Comparison of ENCODE assay signal across 27 cellular contexts in genomic region chr3:60176614-60177013, GRCh38.
"Had no signal": no experiment of that assay in that cellular context is flagged by ENCODE, and none has a peak within 500 bp of the region (broad histone marks: within the 10 kb centered on the region; RNA-seq: fewer than 3 reads in every experiment).

No MANE protein-coding gene starts in this region.

- ATAC-seq: activated T-cell treated with anti-CD3 and anti-CD28 coated beads, Interleukin-2, amount 50 U/mL, for 4 hours; Panc1; SK-N-SH treated with all-trans-retinoic acid at 6 μM for 48 hours had no signal

- H3K4me3 ChIP-seq: breast epithelium, SJCRH30 had no signal

- H3K27ac Mint-ChIP-seq: activated naive CD8-positive, alpha-beta T cell treated with anti-CD3 and anti-CD28 coated beads for 36 hours; T-helper 1 cell treated with Interleukin-12 subunit alpha and Interleukin-12 subunit beta and Interleukin-4 antibody, amounts not matched to agents 30 μg/mL and 1 μg/mL, for 36 hours had no signal

- DNase-seq: activated CD4-positive, alpha-beta T cell treated with anti-CD3 and anti-CD28 coated beads for 48 hours; activated CD4-positive, alpha-beta T cell treated with anti-CD3 and anti-CD28 coated beads, Interleukin-2, amount 50 U/mL, for 48 hours; activated CD4-positive, CD25-positive, alpha-beta regulatory T cell treated with anti-CD3 and anti-CD28 coated beads, Interleukin-2, amount 50 U/mL, for 72 hours; activated CD8-positive, alpha-beta memory T cell treated with anti-CD3 and anti-CD28 coated beads for 24 hours; activated effector memory CD4-positive, alpha-beta T cell treated with anti-CD3 and anti-CD28 coated beads, Interleukin-2, amount 50 U/mL, for 16 hours; activated naive CD4-positive, alpha-beta T cell treated with Interleukin-2 at 50 U/mL for 16 hours; activated naive CD8-positive, alpha-beta T cell treated with anti-CD3 and anti-CD28 coated beads for 36 hours; activated T-cell treated with anti-CD3 and anti-CD28 coated beads, Interleukin-2, amount 50 U/mL, for 4 hours; IMR-90; Kasumi-1; KBM-7; NCI-H1048; NCI-H1417 treated with DMSO at 0.1 percent for 48 hours; NCI-H1694; NCI-H2029; NCI-H2107; NCI-H2171 treated with DMSO at 0.1 percent for 48 hours; NCI-H524; NCI-H82; OCI-M1; Right ventricle myocardium superior had no signal

- H3K9me3 ChIP-seq: breast epithelium, SJCRH30 had no signal

- H3K4me3 Mint-ChIP-seq: activated naive CD8-positive, alpha-beta T cell treated with anti-CD3 and anti-CD28 coated beads for 36 hours; activated T-cell treated with anti-CD3 and anti-CD28 coated beads, Interleukin-2, amount 50 U/mL, for 4 hours; T-helper 1 cell treated with Interleukin-12 subunit alpha and Interleukin-12 subunit beta and Interleukin-4 antibody, amounts not matched to agents 30 μg/mL and 1 μg/mL, for 36 hours had no signal

- H3K36me3 Mint-ChIP-seq: activated naive CD8-positive, alpha-beta T cell treated with anti-CD3 and anti-CD28 coated beads for 36 hours had no signal

- H3K27ac ChIP-seq: breast epithelium, RWPE1, SJCRH30 had no signal

- H3K27me3 ChIP-seq: breast epithelium, SJCRH30 had no signal

- H3K9me3 Mint-ChIP-seq: activated naive CD8-positive, alpha-beta T cell treated with anti-CD3 and anti-CD28 coated beads for 36 hours; activated T-cell treated with anti-CD3 and anti-CD28 coated beads, Interleukin-2, amount 50 U/mL, for 4 hours had no signal

- H3K36me3 ChIP-seq: breast epithelium, SJCRH30 had no signal

- H3K27me3 Mint-ChIP-seq: activated naive CD8-positive, alpha-beta T cell treated with anti-CD3 and anti-CD28 coated beads for 36 hours had no signal

- H3K4me1 ChIP-seq: breast epithelium, SJCRH30 had no signal
